In the genomic region with DNA sequence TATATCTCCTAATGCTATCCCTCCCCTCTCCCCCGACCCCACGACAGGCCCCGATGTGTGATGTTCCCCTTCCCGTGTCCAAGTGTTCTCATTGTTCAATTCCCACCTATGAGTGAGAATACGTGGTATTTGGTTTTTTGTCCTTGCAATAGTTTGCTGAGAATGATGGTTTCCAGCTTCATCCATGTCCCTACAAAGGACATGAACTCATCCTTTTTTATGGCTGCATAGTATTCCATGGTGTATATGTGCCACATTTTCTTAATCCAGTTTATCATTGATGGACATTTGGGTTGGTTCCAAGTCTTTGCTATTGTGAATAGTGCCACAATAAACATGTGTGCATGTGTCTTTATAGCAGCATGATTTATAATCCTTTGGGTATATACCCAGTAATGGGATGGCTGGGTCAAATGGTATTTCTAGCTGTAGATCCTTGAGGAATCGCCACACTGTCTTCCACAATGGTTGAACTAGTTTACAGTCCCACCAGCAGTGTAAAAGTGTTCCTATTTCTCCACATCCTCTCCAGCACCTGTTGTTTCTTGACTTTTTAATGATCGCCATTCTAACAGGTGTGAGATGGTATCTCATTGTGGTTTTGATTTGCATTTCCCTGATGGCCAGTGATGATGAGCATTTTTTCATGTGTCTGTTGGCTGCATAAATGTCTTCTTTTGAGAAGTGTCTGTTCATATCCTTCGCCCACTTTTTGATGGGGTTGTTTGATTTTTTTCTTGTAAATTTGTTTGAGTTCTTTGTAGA, we compare ENCODE assay signal across 1 cellular context.
TF ChIP-seq lines count a peak whose summit lies in the region.

No MANE protein-coding gene starts in this region.

TF ChIP-seq in K562, 482 proteins besides CTCF, POLR2A, EP300 and RAD21 (continued from another document):
- TF ChIP-seq, protein P1, sequence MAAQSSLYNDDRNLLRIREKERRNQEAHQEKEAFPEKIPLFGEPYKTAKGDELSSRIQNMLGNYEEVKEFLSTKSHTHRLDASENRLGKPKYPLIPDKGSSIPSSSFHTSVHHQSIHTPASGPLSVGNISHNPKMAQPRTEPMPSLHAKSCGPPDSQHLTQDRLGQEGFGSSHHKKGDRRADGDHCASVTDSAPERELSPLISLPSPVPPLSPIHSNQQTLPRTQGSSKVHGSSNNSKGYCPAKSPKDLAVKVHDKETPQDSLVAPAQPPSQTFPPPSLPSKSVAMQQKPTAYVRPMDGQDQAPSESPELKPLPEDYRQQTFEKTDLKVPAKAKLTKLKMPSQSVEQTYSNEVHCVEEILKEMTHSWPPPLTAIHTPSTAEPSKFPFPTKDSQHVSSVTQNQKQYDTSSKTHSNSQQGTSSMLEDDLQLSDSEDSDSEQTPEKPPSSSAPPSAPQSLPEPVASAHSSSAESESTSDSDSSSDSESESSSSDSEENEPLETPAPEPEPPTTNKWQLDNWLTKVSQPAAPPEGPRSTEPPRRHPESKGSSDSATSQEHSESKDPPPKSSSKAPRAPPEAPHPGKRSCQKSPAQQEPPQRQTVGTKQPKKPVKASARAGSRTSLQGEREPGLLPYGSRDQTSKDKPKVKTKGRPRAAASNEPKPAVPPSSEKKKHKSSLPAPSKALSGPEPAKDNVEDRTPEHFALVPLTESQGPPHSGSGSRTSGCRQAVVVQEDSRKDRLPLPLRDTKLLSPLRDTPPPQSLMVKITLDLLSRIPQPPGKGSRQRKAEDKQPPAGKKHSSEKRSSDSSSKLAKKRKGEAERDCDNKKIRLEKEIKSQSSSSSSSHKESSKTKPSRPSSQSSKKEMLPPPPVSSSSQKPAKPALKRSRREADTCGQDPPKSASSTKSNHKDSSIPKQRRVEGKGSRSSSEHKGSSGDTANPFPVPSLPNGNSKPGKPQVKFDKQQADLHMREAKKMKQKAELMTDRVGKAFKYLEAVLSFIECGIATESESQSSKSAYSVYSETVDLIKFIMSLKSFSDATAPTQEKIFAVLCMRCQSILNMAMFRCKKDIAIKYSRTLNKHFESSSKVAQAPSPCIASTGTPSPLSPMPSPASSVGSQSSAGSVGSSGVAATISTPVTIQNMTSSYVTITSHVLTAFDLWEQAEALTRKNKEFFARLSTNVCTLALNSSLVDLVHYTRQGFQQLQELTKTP (IDR thresholded peaks at IDR 0.05; ENCODE audit: low read depth in 1 of 2, partially characterized antibody in 2 of 2) = peak in 1 of 2 experiments; percentile 82
- TF ChIP-seq KDM1A (IDR thresholded peaks at IDR 0.05) = peak in 1 of 2 experiments; percentile 63; a peak in 2 of 4 replicates
- 0 out of 2 replicates have a peak, but pooled peaks have one; percentile 39 for TF ChIP-seq ZNF184 (CRISPR knock-in tag; IDR thresholded peaks at IDR 0.05)
